In the genomic region with DNA sequence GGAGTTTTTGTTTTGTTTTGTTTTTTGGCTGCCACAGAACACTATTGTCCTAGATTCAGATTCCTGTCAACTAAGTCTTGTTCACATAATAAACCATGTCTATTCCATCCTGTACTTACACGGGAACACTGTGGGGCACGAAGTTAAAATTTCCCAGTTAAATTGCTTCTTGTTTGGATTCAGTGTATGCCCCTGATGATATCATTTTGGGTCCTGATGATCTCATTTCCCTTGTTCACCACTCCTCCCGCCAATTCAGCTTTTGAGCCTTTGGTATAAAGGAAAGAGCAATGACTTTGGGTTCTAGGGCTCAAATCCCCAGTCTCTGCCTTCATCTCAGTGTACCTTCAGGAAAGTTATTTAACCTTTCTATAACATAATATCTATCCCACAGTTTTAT, we compare ENCODE assay signal across 12 cellular contexts.
"Had no signal": no experiment of that assay in that cellular context is flagged by ENCODE, and none has a peak within 500 bp of the region (broad histone marks: within the 10 kb centered on the region; RNA-seq: fewer than 3 reads in every experiment).

No MANE protein-coding gene starts in this region.

- DNase-seq: H9, HCEC 1CT, HFFc6, IMR-90, Karpas-422, KBM-7 had no signal

- ATAC-seq: GM23338 had no signal

- H3K9ac ChIP-seq: KMS-11 had no signal

- H2AFZ ChIP-seq: GM23338 had no signal

- H3K27ac Mint-ChIP-seq: GM23338, H9, HFFc6 had no signal

- H3K4me3 ChIP-seq: GM23338 had no signal

- H3K27ac ChIP-seq: HL-60, KMS-11 had no signal

- H3K9me3 Mint-ChIP-seq: GM23338, H9, HFFc6 had no signal

- H3K4me2 ChIP-seq: GM23338, KMS-11 had no signal

- FAIRE-seq: H1, H54, HTR-8/SVneo had no signal

- H3K4me3 Mint-ChIP-seq: GM23338, H9, HFFc6 had no signal
